Comparison of ENCODE assay signal across 1 cellular context in the genomic region with DNA sequence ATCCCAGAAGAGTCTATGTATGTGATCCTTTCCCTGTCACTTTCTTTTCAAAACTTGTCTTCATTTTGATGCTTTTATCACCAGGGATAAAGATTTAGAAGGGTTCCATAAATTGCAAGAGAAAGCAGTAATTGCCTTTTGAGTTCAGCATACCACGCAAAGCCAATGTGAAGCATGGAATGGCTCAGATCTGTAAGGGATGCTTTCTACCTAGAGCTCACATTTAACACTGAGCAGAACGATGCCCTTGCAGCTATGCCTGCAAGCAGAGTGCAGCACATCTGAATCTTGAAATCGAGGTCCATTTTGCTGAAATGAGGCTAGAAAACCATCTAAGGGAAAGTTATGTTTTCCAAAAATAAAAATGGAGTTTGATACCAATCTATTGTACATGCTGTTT.
TF ChIP-seq lines count a peak whose summit lies in the region.

No MANE protein-coding gene starts in this region.

TF ChIP-seq in GM23338, 12 proteins besides CTCF, POLR2A, EP300 and RAD21 (continued from another document):
- TF ChIP-seq, protein P1, sequence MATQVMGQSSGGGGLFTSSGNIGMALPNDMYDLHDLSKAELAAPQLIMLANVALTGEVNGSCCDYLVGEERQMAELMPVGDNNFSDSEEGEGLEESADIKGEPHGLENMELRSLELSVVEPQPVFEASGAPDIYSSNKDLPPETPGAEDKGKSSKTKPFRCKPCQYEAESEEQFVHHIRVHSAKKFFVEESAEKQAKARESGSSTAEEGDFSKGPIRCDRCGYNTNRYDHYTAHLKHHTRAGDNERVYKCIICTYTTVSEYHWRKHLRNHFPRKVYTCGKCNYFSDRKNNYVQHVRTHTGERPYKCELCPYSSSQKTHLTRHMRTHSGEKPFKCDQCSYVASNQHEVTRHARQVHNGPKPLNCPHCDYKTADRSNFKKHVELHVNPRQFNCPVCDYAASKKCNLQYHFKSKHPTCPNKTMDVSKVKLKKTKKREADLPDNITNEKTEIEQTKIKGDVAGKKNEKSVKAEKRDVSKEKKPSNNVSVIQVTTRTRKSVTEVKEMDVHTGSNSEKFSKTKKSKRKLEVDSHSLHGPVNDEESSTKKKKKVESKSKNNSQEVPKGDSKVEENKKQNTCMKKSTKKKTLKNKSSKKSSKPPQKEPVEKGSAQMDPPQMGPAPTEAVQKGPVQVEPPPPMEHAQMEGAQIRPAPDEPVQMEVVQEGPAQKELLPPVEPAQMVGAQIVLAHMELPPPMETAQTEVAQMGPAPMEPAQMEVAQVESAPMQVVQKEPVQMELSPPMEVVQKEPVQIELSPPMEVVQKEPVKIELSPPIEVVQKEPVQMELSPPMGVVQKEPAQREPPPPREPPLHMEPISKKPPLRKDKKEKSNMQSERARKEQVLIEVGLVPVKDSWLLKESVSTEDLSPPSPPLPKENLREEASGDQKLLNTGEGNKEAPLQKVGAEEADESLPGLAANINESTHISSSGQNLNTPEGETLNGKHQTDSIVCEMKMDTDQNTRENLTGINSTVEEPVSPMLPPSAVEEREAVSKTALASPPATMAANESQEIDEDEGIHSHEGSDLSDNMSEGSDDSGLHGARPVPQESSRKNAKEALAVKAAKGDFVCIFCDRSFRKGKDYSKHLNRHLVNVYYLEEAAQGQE (IDR thresholded peaks at IDR 0.05; ENCODE audit: unreplicated experiment), result no peak
- TF ChIP-seq EZH2 (IDR thresholded peaks at IDR 0.05; ENCODE audit: low read depth, unreplicated experiment), result no peak
- no peak for TF ChIP-seq NANOG (IDR thresholded peaks at IDR 0.05; ENCODE audit: borderline replicate concordance)
